ENCODE assay signal across 2 cellular contexts in the genomic region with DNA sequence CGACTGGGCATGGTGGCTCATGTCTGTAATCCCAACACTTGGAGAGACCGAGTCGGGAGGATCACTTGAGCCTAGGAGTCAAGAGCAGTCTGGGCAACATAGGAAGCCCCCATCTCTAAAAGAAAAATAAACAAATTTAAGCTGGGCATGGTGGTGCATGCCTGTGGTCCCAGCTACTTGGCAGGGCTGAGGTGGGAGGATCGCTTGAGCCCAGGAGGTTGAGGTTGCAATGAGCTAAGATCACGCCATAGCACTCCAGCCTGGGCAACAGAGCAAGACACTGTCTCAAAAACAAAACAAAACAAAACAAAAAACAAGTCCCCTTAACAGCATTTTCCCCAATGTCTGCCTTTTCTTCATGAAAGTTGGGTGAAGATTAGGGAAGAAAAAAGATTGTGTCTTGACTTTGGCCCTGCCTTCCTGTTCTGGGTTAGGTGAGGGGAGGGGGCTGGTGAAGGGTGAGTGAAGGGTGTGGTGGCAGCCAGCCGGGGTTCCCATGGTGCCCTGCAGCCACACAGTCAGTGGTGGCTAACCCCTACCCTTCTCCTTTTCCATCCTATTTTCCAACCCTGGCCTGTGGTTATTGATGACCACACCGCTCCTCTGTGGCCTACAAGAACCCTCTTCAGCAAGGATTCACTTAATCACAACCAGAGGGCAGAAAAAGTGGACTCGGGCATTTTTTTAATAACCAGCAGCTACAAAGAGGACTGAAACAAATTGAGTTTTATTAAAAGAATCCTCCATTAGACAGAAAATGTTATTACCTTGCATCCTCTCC.
A peak's percentile ranks its signal among the peaks of the same experiment; 100 is the strongest.
TF ChIP-seq lines count a peak whose summit lies in the region.

No MANE protein-coding gene starts in this region.

TF ChIP-seq in HepG2, 621 proteins besides CTCF, POLR2A, EP300 and RAD21:
- TF ChIP-seq ZNF75D (CRISPR knock-in tag; IDR thresholded peaks at IDR 0.05; ENCODE audit: borderline replicate concordance) (no peak), ZNF121 (CRISPR knock-in tag; IDR thresholded peaks at IDR 0.05) (0 out of 2 replicates have a peak, but pooled peaks have one; percentile 14), ZNF451 (CRISPR knock-in tag; IDR thresholded peaks at IDR 0.05) (no peak)

TF ChIP-seq in GM12878, 131 proteins besides CTCF, POLR2A, EP300 and RAD21:
- TF ChIP-seq, protein P1, sequence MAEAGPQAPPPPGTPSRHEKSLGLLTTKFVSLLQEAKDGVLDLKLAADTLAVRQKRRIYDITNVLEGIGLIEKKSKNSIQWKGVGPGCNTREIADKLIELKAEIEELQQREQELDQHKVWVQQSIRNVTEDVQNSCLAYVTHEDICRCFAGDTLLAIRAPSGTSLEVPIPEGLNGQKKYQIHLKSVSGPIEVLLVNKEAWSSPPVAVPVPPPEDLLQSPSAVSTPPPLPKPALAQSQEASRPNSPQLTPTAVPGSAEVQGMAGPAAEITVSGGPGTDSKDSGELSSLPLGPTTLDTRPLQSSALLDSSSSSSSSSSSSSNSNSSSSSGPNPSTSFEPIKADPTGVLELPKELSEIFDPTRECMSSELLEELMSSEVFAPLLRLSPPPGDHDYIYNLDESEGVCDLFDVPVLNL (IDR thresholded peaks at IDR 0.05; ENCODE audit: low read depth, low read length) = no peak
- TF ChIP-seq TARDBP (IDR thresholded peaks at IDR 0.05; ENCODE audit: borderline replicate concordance) (no peak), SIX5 (IDR thresholded peaks at IDR 0.05; ENCODE audit: low read depth, low read length, severe bottlenecking) (no peak), ESRRA (IDR thresholded peaks at IDR 0.05; ENCODE audit: low read length) (no peak), LARP7 (IDR thresholded peaks at IDR 0.05) (no peak), CREM (IDR thresholded peaks at IDR 0.05; ENCODE audit: low read depth) (no peak), SUPT20H (IDR thresholded peaks at IDR 0.05; ENCODE audit: borderline replicate concordance, control insufficient read depth, low read depth, low read length) (no peak), EZH2 (IDR thresholded peaks at IDR 0.05; ENCODE audit: borderline replicate concordance, control insufficient read depth, low read depth, low read length) (no peak), ZBED1 (IDR thresholded peaks at IDR 0.05; ENCODE audit: borderline replicate concordance) (no peak)
- TF ChIP-seq, protein P2, sequence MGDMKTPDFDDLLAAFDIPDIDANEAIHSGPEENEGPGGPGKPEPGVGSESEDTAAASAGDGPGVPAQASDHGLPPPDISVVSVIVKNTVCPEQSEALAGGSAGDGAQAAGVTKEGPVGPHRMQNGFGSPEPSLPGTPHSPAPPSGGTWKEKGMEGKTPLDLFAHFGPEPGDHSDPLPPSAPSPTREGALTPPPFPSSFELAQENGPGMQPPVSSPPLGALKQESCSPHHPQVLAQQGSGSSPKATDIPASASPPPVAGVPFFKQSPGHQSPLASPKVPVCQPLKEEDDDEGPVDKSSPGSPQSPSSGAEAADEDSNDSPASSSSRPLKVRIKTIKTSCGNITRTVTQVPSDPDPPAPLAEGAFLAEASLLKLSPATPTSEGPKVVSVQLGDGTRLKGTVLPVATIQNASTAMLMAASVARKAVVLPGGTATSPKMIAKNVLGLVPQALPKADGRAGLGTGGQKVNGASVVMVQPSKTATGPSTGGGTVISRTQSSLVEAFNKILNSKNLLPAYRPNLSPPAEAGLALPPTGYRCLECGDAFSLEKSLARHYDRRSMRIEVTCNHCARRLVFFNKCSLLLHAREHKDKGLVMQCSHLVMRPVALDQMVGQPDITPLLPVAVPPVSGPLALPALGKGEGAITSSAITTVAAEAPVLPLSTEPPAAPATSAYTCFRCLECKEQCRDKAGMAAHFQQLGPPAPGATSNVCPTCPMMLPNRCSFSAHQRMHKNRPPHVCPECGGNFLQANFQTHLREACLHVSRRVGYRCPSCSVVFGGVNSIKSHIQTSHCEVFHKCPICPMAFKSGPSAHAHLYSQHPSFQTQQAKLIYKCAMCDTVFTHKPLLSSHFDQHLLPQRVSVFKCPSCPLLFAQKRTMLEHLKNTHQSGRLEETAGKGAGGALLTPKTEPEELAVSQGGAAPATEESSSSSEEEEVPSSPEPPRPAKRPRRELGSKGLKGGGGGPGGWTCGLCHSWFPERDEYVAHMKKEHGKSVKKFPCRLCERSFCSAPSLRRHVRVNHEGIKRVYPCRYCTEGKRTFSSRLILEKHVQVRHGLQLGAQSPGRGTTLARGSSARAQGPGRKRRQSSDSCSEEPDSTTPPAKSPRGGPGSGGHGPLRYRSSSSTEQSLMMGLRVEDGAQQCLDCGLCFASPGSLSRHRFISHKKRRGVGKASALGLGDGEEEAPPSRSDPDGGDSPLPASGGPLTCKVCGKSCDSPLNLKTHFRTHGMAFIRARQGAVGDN (IDR thresholded peaks at IDR 0.05) = no peak
- TF ChIP-seq, protein P3, sequence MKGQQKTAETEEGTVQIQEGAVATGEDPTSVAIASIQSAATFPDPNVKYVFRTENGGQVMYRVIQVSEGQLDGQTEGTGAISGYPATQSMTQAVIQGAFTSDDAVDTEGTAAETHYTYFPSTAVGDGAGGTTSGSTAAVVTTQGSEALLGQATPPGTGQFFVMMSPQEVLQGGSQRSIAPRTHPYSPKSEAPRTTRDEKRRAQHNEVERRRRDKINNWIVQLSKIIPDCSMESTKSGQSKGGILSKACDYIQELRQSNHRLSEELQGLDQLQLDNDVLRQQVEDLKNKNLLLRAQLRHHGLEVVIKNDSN (IDR thresholded peaks at IDR 0.05; ENCODE audit: borderline replicate concordance, extremely low read length, insufficient read depth, low read depth, low read length) = no peak
- TF ChIP-seq, protein P4, sequence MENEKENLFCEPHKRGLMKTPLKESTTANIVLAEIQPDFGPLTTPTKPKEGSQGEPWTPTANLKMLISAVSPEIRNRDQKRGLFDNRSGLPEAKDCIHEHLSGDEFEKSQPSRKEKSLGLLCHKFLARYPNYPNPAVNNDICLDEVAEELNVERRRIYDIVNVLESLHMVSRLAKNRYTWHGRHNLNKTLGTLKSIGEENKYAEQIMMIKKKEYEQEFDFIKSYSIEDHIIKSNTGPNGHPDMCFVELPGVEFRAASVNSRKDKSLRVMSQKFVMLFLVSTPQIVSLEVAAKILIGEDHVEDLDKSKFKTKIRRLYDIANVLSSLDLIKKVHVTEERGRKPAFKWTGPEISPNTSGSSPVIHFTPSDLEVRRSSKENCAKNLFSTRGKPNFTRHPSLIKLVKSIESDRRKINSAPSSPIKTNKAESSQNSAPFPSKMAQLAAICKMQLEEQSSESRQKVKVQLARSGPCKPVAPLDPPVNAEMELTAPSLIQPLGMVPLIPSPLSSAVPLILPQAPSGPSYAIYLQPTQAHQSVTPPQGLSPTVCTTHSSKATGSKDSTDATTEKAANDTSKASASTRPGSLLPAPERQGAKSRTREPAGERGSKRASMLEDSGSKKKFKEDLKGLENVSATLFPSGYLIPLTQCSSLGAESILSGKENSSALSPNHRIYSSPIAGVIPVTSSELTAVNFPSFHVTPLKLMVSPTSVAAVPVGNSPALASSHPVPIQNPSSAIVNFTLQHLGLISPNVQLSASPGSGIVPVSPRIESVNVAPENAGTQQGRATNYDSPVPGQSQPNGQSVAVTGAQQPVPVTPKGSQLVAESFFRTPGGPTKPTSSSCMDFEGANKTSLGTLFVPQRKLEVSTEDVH (IDR thresholded peaks at IDR 0.05; ENCODE audit: low read depth, partially characterized antibody) = no peak
